In the genomic region with DNA sequence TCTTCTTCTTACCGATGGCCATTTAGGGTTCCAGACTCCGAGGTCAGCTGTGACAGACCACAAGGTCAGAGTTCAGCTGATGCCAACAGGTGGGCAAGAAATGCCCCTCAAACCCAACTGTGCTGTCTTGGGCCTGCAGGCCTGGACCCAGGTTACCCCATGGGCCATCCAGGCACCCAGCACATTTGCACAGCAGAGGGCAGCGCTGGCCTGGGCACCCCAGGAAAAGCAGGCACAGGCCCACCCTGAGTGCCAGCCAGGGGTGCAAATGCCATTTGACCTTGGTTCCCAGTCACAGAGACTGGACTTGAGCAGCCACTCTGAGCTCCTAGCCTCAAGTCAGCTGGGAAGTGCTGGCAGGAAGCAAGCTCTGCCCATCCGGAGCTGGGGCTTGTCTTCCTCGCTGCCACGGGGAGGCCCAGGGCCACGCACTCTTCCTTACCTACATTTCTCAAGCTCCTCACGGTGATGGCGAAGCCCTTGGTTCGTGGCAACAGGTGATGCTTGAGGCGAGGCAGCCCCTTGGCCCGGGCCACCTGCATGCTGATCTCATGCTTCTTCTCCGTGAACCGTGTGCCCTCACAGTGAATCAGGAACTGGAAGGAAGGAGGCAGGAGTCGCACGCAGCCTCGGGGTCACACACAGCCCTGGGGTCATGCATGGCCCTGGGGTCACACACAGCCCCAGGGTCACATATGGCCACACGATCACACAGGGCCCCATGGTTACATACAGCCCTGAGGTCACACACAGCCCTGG, we compare ENCODE assay signal across 10 cellular contexts.
DNase-seq lines count a peak whose midpoint lies in the region; ATAC-seq and TF ChIP-seq lines count a peak whose summit lies in the region.
"Had no signal": no experiment of that assay in that cellular context is flagged by ENCODE, and none has a peak within 500 bp of the region (broad histone marks: within the 10 kb centered on the region; RNA-seq: fewer than 3 reads in every experiment).

No MANE protein-coding gene starts in this region.

- H3K4me1 ChIP-seq in mammary epithelial cell (ENCODE audit: insufficient read depth, low read length) (no peaks in the 10 kb centered on the region), SJCRH30 (no peaks in the 10 kb centered on the region)
- no peaks in the 10 kb centered on the region for H3K4me1 ChIP-seq in naive thymus-derived CD4-positive, alpha-beta T cell (ENCODE audit: control insufficient read depth in 2 of 2, insufficient read depth in 2 of 2, low read length in 2 of 2)

- no peak overlapping the region for H3K27ac Mint-ChIP-seq in Calu3 (ENCODE audit: unreplicated experiment)
- H3K27ac Mint-ChIP-seq in naive thymus-derived CD4-positive, alpha-beta T cell = no peak overlapping the region
- H3K27ac Mint-ChIP-seq: activated CD4-positive, alpha-beta T cell treated with anti-CD3 and anti-CD28 coated beads, Interleukin-2, amount 10 ng/mL, durations not matched to agents 7 days and 5 days had no signal

- in situ Hi-C loops in mammary epithelial cell (cut with MboI; ENCODE audit: low sequenced_read_pairs in 2 of 2) = loop anchor here in 1 of 2 donors (25.0 kb wide), 1 partner anchor 209 kb away; no protein-coding TSS in a partner anchor

- peaks cover 2% of the 10 kb centered on the region for H3K9me3 Mint-ChIP-seq in Calu3 (ENCODE audit: low read depth, unreplicated experiment)
- peaks cover 0 to 14% (median 3%) of the 10 kb centered on the region in 11 donors for H3K9me3 Mint-ChIP-seq in naive thymus-derived CD4-positive, alpha-beta T cell
- H3K9me3 Mint-ChIP-seq: activated CD4-positive, alpha-beta T cell treated with anti-CD3 and anti-CD28 coated beads, Interleukin-2, amount 10 ng/mL, durations not matched to agents 7 days and 5 days had no signal

- dilution Hi-C loops in mammary epithelial cell (cut with HindIII; ENCODE audit: low sequenced_read_pairs) = no loop called here

- H4K20me1 ChIP-seq in mammary epithelial cell (ENCODE audit: insufficient read depth, low read length) = no peaks in the 10 kb centered on the region

- peak; percentile 33 for DNase-seq in Calu3
- peak; percentile 15 for DNase-seq in HPDE6-E6E7 (ENCODE audit: extremely low spot score)
- DNase-seq in mammary epithelial cell = no peak
- no peak for DNase-seq in naive thymus-derived CD4-positive, alpha-beta T cell
- no peak for DNase-seq in SJCRH30
- no peak for DNase-seq in D341Med (ENCODE audit: low spot score)
- DNase-seq: activated CD4-positive, alpha-beta T cell treated with anti-CD3 and anti-CD28 coated beads, Interleukin-2, amount 10 ng/mL, durations not matched to agents 7 days and 5 days; retina had no signal

- H3K4me3 ChIP-seq in mammary epithelial cell (replicated peaks in 1 of 3; ENCODE audit: insufficient read depth in 1 of 3, low read depth in 2 of 3, low read length in 3 of 3) (no peak overlapping the region), SJCRH30 (no peak overlapping the region)
- H3K4me3 ChIP-seq in naive thymus-derived CD4-positive, alpha-beta T cell (ENCODE audit: low read length) = no peak overlapping the region

- no peak overlapping the region for H3K9ac ChIP-seq in mammary epithelial cell (ENCODE audit: insufficient read depth, low read length)

- intact Hi-C loops in Calu3 (cut with micrococcal nuclease; ENCODE audit: unreplicated experiment) (loop anchor here (1.0 to 10.0 kb wide), 2 partner anchors 122 to 217 kb away; a partner anchor contains a TSS), mammary epithelial cell (cut with micrococcal nuclease) (loop anchor here (1.0 kb wide), 1 partner anchor 217 kb away; no protein-coding TSS in a partner anchor)
- intact Hi-C loops in naive thymus-derived CD4-positive, alpha-beta T cell (cut with micrococcal nuclease) = loop anchor here in 1 of 2 donors (1.0 kb wide), 1 partner anchor 218 kb away; no protein-coding TSS in a partner anchor

- no peaks in the 10 kb centered on the region for H3K27me3 Mint-ChIP-seq in Calu3 (ENCODE audit: unreplicated experiment)
- no peaks in the 10 kb centered on the region for H3K27me3 Mint-ChIP-seq in naive thymus-derived CD4-positive, alpha-beta T cell
- H3K27me3 Mint-ChIP-seq: activated CD4-positive, alpha-beta T cell treated with anti-CD3 and anti-CD28 coated beads, Interleukin-2, amount 10 ng/mL, durations not matched to agents 7 days and 5 days had no signal

- no peak overlapping the region for H3K27ac ChIP-seq in mammary epithelial cell (ENCODE audit: insufficient read depth, low read depth, low read length)
- no peak overlapping the region for H3K27ac ChIP-seq in naive thymus-derived CD4-positive, alpha-beta T cell (ENCODE audit: low read depth, low read length)
- H3K27ac ChIP-seq in SJCRH30 = no peak overlapping the region

- no TSS peak for BruUV-seq in Calu3 (replicated peaks; lab: Mats Ljungman, UMichigan)
- no TSS peak for BruUV-seq in mammary epithelial cell (replicated peaks; lab: Mats Ljungman, UMichigan)

- peaks cover 10% of the 10 kb centered on the region for H3K36me3 Mint-ChIP-seq in Calu3 (ENCODE audit: insufficient read depth, unreplicated experiment)
- peaks cover 0 to 15% (median 8%) of the 10 kb centered on the region in 5 donors for H3K36me3 Mint-ChIP-seq in naive thymus-derived CD4-positive, alpha-beta T cell

- no peak overlapping the region for H3K4me3 Mint-ChIP-seq in Calu3 (ENCODE audit: low read depth, unreplicated experiment)
- H3K4me3 Mint-ChIP-seq in naive thymus-derived CD4-positive, alpha-beta T cell = no peak overlapping the region
- H3K4me3 Mint-ChIP-seq: activated CD4-positive, alpha-beta T cell treated with anti-CD3 and anti-CD28 coated beads, Interleukin-2, amount 10 ng/mL, durations not matched to agents 7 days and 5 days had no signal

- no peak overlapping the region for H2AFZ ChIP-seq in mammary epithelial cell (ENCODE audit: low read depth, low read length)

- WGBS in mammary epithelial cell (ENCODE audit: low coverage, missing lambda C conversion rate) = 85% methylated on average over 16 of the region's 18 CpGs

- no peaks in the 10 kb centered on the region for H3K4me1 Mint-ChIP-seq in Calu3 (ENCODE audit: low read depth, unreplicated experiment)
- no peaks in the 10 kb centered on the region for H3K4me1 Mint-ChIP-seq in naive thymus-derived CD4-positive, alpha-beta T cell
- H3K4me1 Mint-ChIP-seq: activated CD4-positive, alpha-beta T cell treated with anti-CD3 and anti-CD28 coated beads, Interleukin-2, amount 10 ng/mL, durations not matched to agents 7 days and 5 days had no signal

- no peak overlapping the region for H3K4me2 ChIP-seq in mammary epithelial cell (ENCODE audit: insufficient read depth, low read depth, low read length)

- ATAC-seq in naive thymus-derived CD4-positive, alpha-beta T cell = peak; percentile 38
- no peak for ATAC-seq in HG03439 (IDR thresholded peaks at IDR 0.05; ENCODE audit: unreplicated experiment)
- ATAC-seq in activated CD4-positive, CD25-positive, alpha-beta regulatory T cell treated with anti-CD3 and anti-CD28 coated beads, Interleukin-2, amount 50 U/mL, for 24 hours = no peak

- no peaks in the 10 kb centered on the region for H3K27me3 ChIP-seq in mammary epithelial cell (ENCODE audit: insufficient read depth, low read length)
- H3K27me3 ChIP-seq in naive thymus-derived CD4-positive, alpha-beta T cell (ENCODE audit: control insufficient read depth in 2 of 2, insufficient read depth in 2 of 2, low read length in 2 of 2) = no peaks in the 10 kb centered on the region
- H3K27me3 ChIP-seq in SJCRH30 = no peaks in the 10 kb centered on the region

- H3K36me3 ChIP-seq in mammary epithelial cell (ENCODE audit: insufficient read depth, low read length) (peaks cover 3% of the 10 kb centered on the region), SJCRH30 (0 out of 2 replicates have a peak, but pooled peaks cover 2% of the 10 kb centered on the region)
- H3K36me3 ChIP-seq in naive thymus-derived CD4-positive, alpha-beta T cell (ENCODE audit: control insufficient read depth in 2 of 3, insufficient read depth in 3 of 3, low read length in 3 of 3) = no peaks in the 10 kb centered on the region

- H3K9me3 ChIP-seq in mammary epithelial cell (replicated peaks; ENCODE audit: insufficient read depth, low read length) (no peaks in the 10 kb centered on the region), SJCRH30 (replicated peaks) (no peaks in the 10 kb centered on the region)
- no peaks in the 10 kb centered on the region for H3K9me3 ChIP-seq in naive thymus-derived CD4-positive, alpha-beta T cell (ENCODE audit: control insufficient read depth in 2 of 3, low read length in 3 of 3)

- POLR2A ChIA-PET in naive thymus-derived CD4-positive, alpha-beta T cell (lab: Charles Lee) = interaction anchor here (0.7 kb wide), 1 partner anchor 118 kb away, joined by 3 read pairs; no protein-coding TSS in a partner anchor

- TF ChIP-seq CTCF in Calu3 (IDR thresholded peaks at IDR 0.05; ENCODE audit: unreplicated experiment) (peak; percentile 49), mammary epithelial cell (conservative IDR thresholded peaks at IDR 0.05 in 1 of 2, IDR thresholded peaks at IDR 0.05 in 1 of 2; ENCODE audit: extremely low read depth in 1 of 2, insufficient read depth in 1 of 2, low read depth in 1 of 2, low read length in 2 of 2) (peak; percentile 46 to 64)

- no peaks in the 10 kb centered on the region for H3K79me2 ChIP-seq in mammary epithelial cell (ENCODE audit: insufficient read depth, low read length)

- CTCF ChIA-PET in Calu3 (lab: Charles Lee) (interaction anchor here (0.6 to 0.8 kb wide), 2 partner anchors 218 to 221 kb away, joined by 3 to 6 read pairs; no protein-coding TSS in a partner anchor), mammary epithelial cell (lab: Charles Lee; ENCODE audit: low non-redundant PET) (no interaction called here)
- CTCF ChIA-PET in naive thymus-derived CD4-positive, alpha-beta T cell (lab: Charles Lee) = interaction anchor here (1.2 kb wide), 1 partner anchor 220 kb away, joined by 3 read pairs; no protein-coding TSS in a partner anchor

Comparison
In these comparisons a context has a peak if more than half of its experiments do, and no peak if none do; other contexts are left out.
1. DNase-seq: peak in Calu3 (single experiment) and HPDE6-E6E7 (single experiment); none in mammary epithelial cell (single experiment), naive thymus-derived CD4-positive, alpha-beta T cell (0 of 9), SJCRH30 (0 of 2) and D341Med (single experiment).